Comparison of ENCODE assay signal across 1 cellular context in genomic region chr7:44767134-44767911, GRCh38.
TF ChIP-seq lines count a peak whose summit lies in the region.

No MANE protein-coding gene starts in this region.

TF ChIP-seq in GM12878, 131 proteins besides CTCF, POLR2A, EP300 and RAD21 (continued from another document):
- TF ChIP-seq ZBTB40 (IDR thresholded peaks at IDR 0.05; ENCODE audit: borderline replicate concordance) = no peak
